25 cellular contexts compared by ENCODE assay signal in genomic region chr11:64097468-64098317, GRCh38.
DNase-seq lines count a peak whose midpoint lies in the region; ATAC-seq, FAIRE-seq and TF ChIP-seq lines count a peak whose summit lies in the region.
"Had no signal": no experiment of that assay in that cellular context is flagged by ENCODE, and none has a peak within 500 bp of the region (broad histone marks: within the 10 kb centered on the region; RNA-seq: fewer than 3 reads in every experiment).

No MANE protein-coding gene starts in this region.

- no peak for TF ChIP-seq RAD21 in K562 (CRISPR knock-in tag; conservative IDR thresholded peaks at IDR 0.05 in 1 of 2, IDR thresholded peaks at IDR 0.05 in 1 of 2)

- intact Hi-C loops in K562 (cut with micrococcal nuclease) = loop anchor here (10.0 kb wide), 1 partner anchor 93 kb away; no protein-coding TSS in a partner anchor

- 59% methylated on average over 22 of the region's 25 CpGs for WGBS in K562 (ENCODE audit: insufficient coverage, low coverage, missing lambda C conversion rate)
- 87 to 92% methylated on average over 22 to 24 of the region's 25 CpGs for WGBS in mesodermal cell (ENCODE audit: insufficient coverage in 2 of 2), 2 experiments

- H3K36me3 ChIP-seq in K562 (ENCODE audit: control insufficient read depth, insufficient read depth, low read length) (no peaks in the 10 kb centered on the region), mesodermal cell (ENCODE audit: control insufficient read depth, insufficient read depth, low read length) (no peaks in the 10 kb centered on the region)
- H3K36me3 ChIP-seq: uterus had no signal

- no peak overlapping the region for H3K4me3 ChIP-seq in K562
- H3K4me3 ChIP-seq in mesodermal cell (ENCODE audit: extremely low read depth, insufficient read depth, low read length, poor library complexity, severe bottlenecking) = no peak overlapping the region
- no peak overlapping the region for H3K4me3 ChIP-seq in coronary artery
- H3K4me3 ChIP-seq: GM12878, hepatocyte, SK-N-MC, smooth muscle cell, uterus had no signal

- TF ChIP-seq EP300 in K562 (IDR thresholded peaks at IDR 0.05; ENCODE audit: low read length) = no peak

- H3K27me3 ChIP-seq in K562 (ENCODE audit: control insufficient read depth in 2 of 2, insufficient read depth in 2 of 2, low read length in 2 of 2) = no peaks in the 10 kb centered on the region
- H3K27me3 ChIP-seq: hepatocyte, uterus had no signal

- H3K27ac ChIP-seq in RWPE1 (peak overlapping the region; percentile 3; the same call in 1 of the 2 replicates), K562 (ENCODE audit: extremely low read depth, low read depth, low read length) (no peak overlapping the region), mesodermal cell (ENCODE audit: low read depth, low read length, severe bottlenecking) (peak overlapping the region; percentile 41), coronary artery (peak overlapping the region in 1 of 2 donors; percentile 20)
- H3K27ac ChIP-seq: hepatocyte, KMS-11, SK-N-MC, uterus had no signal

- CTCF ChIA-PET in RWPE1 (lab: Yijun Ruan, JAX) = interaction anchor here (1.2 kb wide), 1 partner anchor 55 kb away, joined by 5 read pairs; no protein-coding TSS in a partner anchor
- CTCF ChIA-PET in K562 (lab: Yijun Ruan, JAX; ENCODE audit: low intra/inter-chr PET ratio) = no interaction called here

- no peaks in the 10 kb centered on the region for H3K79me2 ChIP-seq in K562 (ENCODE audit: control insufficient read depth, insufficient read depth, low read length)
- H3K79me2 ChIP-seq: hepatocyte had no signal

- no TSS peak for BruUV-seq in K562 (replicated peaks; lab: Mats Ljungman, UMichigan)

- in situ Hi-C loops in K562 (cut with MboI) = no loop called here

- peaks cover 8% of the 10 kb centered on the region for H3K9me1 ChIP-seq in K562 (ENCODE audit: control insufficient read depth, insufficient read depth, low read length)

- H3K4me1 ChIP-seq in K562 (replicated peaks in 1 of 2; ENCODE audit: control insufficient read depth in 2 of 2, insufficient read depth in 2 of 2, low read length in 2 of 2) = peaks cover 13 to 33% of the 10 kb centered on the region in 2 experiments
- H3K4me1 ChIP-seq in mesodermal cell (ENCODE audit: control insufficient read depth, insufficient read depth, low read length, poor library complexity, severe bottlenecking) = peaks cover 9% of the 10 kb centered on the region
- H3K4me1 ChIP-seq: uterus had no signal

- no peak for FAIRE-seq in K562 (lab: Jason Lieb, UNC)
- FAIRE-seq: D721Med, GM12878 had no signal

- no peak for TF ChIP-seq POLR2A in K562 (conservative IDR thresholded peaks at IDR 0.05)

- POLR2A ChIA-PET in RWPE1 (lab: Yijun Ruan, JAX; ENCODE audit: low non-redundant PET) = no interaction called here
- POLR2A ChIA-PET in K562 (lab: Yijun Ruan, JAX) = interaction anchor here (0.7 to 1.7 kb wide), 3 partner anchors 12 to 81 kb away, joined by 3 to 6 read pairs (median 3); no protein-coding TSS in a partner anchor

- H3K4me2 ChIP-seq in K562 (ENCODE audit: insufficient read depth, low read length) = no peak overlapping the region
- H3K4me2 ChIP-seq: hepatocyte, KMS-11, smooth muscle cell had no signal

- no peak for TF ChIP-seq CTCF in RWPE1 (conservative IDR thresholded peaks at IDR 0.05; ENCODE audit: low read depth)
- TF ChIP-seq CTCF in K562 (IDR thresholded peaks at IDR 0.05 in 2 of 3, conservative IDR thresholded peaks at IDR 0.05 in 1 of 3; ENCODE audit: insufficient read depth in 2 of 3, low read depth in 1 of 3, low read length in 3 of 3) = no peak
- no peak for TF ChIP-seq CTCF in coronary artery (IDR thresholded peaks at IDR 0.05)

- ATAC-seq in K562 (no peak), GM18867 (IDR thresholded peaks at IDR 0.05; ENCODE audit: unreplicated experiment) (no peak)
- ATAC-seq: activated CD4-positive, alpha-beta T cell treated with anti-CD3 and anti-CD28 coated beads for 36 hours; activated CD8-positive, alpha-beta T cell treated with anti-CD3 and anti-CD28 coated beads, Interleukin-2, amount 10 ng/mL, durations not matched to agents 7 days and 5 days; activated naive CD8-positive, alpha-beta T cell treated with anti-CD3 and anti-CD28 coated beads, Interleukin-2, amount 50 U/mL, for 24 hours; GM12878 had no signal

- peaks cover 66% of the 10 kb centered on the region for H4K20me1 ChIP-seq in K562 (replicated peaks; ENCODE audit: control insufficient read depth, insufficient read depth, low read length)

- no peak overlapping the region for H2AFZ ChIP-seq in K562 (ENCODE audit: low read depth, low read length)
- H2AFZ ChIP-seq: hepatocyte had no signal

- no peak overlapping the region; a peak in 1 of 4 replicates for H3K9ac ChIP-seq in K562 (ENCODE audit: insufficient read depth in 1 of 2, low read depth in 2 of 2, low read length in 2 of 2)
- H3K9ac ChIP-seq: KMS-11 had no signal

- H3K9me3 ChIP-seq in K562 (replicated peaks; ENCODE audit: control insufficient read depth, insufficient read depth, low read depth, low read length) (no peaks in the 10 kb centered on the region), mesodermal cell (ENCODE audit: control insufficient read depth, low read length) (no peaks in the 10 kb centered on the region)
- H3K9me3 ChIP-seq: uterus had no signal

- DNase-seq in RWPE1 (ENCODE audit: low spot score) (no peak), K562 (ENCODE audit: extremely low read depth in 1 of 4, low spot score in 3 of 4) (no peak), superior temporal gyrus (ENCODE audit: extremely low spot score) (peak; percentile 42), NCI-H1436 treated with DMSO at 0.1 percent for 48 hours (lab: John Stamatoyannopoulos, UW) (no peak), coronary artery (ENCODE audit: low spot score) (no peak)
- DNase-seq: activated CD4-positive, alpha-beta T cell treated with anti-CD3 and anti-CD28 coated beads for 36 hours; activated CD8-positive, alpha-beta T cell treated with anti-CD3 and anti-CD28 coated beads, Interleukin-2, amount 10 ng/mL, durations not matched to agents 7 days and 5 days; activated gamma-delta T cell treated with Interleukin-2 at 50 U/mL for 16 hours; activated naive CD8-positive, alpha-beta T cell treated with anti-CD3 and anti-CD28 coated beads, Interleukin-2, amount 50 U/mL, for 24 hours; effector CD8-positive, alpha-beta T cell; EL; erythroblast; left cardiac atrium; NCI-H1417 treated with DMSO at 0.1 percent for 48 hours; stimulated activated CD4-positive, alpha-beta T cell treated with anti-CD3 and anti-CD28 coated beads, Interleukin-1b, Interleukin-23, amount 100 ng/mL, for 48 hours; T-helper 2 cell; uterus had no signal

TF ChIP-seq in K562, 482 proteins besides CTCF, POLR2A, EP300 and RAD21:
- TF ChIP-seq ZNF263 (CRISPR knock-in tag; IDR thresholded peaks at IDR 0.05; ENCODE audit: borderline replicate concordance) = peak; percentile 78
- TF ChIP-seq, protein P1, sequence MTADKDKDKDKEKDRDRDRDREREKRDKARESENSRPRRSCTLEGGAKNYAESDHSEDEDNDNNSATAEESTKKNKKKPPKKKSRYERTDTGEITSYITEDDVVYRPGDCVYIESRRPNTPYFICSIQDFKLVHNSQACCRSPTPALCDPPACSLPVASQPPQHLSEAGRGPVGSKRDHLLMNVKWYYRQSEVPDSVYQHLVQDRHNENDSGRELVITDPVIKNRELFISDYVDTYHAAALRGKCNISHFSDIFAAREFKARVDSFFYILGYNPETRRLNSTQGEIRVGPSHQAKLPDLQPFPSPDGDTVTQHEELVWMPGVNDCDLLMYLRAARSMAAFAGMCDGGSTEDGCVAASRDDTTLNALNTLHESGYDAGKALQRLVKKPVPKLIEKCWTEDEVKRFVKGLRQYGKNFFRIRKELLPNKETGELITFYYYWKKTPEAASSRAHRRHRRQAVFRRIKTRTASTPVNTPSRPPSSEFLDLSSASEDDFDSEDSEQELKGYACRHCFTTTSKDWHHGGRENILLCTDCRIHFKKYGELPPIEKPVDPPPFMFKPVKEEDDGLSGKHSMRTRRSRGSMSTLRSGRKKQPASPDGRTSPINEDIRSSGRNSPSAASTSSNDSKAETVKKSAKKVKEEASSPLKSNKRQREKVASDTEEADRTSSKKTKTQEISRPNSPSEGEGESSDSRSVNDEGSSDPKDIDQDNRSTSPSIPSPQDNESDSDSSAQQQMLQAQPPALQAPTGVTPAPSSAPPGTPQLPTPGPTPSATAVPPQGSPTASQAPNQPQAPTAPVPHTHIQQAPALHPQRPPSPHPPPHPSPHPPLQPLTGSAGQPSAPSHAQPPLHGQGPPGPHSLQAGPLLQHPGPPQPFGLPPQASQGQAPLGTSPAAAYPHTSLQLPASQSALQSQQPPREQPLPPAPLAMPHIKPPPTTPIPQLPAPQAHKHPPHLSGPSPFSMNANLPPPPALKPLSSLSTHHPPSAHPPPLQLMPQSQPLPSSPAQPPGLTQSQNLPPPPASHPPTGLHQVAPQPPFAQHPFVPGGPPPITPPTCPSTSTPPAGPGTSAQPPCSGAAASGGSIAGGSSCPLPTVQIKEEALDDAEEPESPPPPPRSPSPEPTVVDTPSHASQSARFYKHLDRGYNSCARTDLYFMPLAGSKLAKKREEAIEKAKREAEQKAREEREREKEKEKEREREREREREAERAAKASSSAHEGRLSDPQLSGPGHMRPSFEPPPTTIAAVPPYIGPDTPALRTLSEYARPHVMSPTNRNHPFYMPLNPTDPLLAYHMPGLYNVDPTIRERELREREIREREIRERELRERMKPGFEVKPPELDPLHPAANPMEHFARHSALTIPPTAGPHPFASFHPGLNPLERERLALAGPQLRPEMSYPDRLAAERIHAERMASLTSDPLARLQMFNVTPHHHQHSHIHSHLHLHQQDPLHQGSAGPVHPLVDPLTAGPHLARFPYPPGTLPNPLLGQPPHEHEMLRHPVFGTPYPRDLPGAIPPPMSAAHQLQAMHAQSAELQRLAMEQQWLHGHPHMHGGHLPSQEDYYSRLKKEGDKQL (CRISPR knock-in tag; IDR thresholded peaks at IDR 0.05; ENCODE audit: borderline replicate concordance) = no peak
